Comparison of ENCODE assay signal across 8 cellular contexts in the genomic region with DNA sequence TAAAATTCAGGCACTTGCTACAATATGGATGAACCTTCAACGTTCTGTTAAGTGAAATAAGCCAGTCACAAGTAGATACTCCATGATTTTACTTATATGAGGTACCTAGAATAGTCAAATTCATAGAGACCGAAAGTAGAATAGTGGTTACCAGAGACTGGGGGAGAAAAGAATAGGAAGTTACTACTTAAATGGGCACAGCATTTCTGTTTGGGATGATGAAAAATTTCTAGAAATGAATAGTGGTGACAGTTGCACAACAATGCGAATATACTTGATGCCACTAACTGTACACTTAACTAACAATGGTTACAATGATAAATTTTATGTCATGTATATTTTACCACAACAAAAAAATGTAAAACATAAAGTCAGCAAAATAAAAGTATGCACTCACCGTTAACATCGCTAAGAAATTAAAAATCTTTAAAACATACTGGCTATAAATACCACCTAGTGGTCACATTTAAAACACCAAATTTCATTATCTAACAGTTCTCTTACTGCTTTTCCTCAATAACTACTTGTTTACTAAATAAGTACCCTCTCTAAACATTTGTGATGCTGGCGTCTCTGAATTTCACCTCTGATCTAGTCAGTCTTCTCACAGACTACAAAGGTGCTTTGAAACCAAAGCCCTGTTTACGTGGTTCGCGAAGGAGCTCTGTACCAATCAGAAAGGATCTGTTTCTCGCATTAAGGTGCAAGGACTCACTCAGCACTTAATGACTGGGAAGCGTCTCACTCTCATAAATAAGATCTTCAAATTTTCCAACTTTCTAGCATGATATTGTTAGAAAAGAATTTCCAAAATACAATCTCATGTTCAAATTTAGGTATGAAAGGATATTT. TPM values are rescaled to one million over a fixed set of nuclear protein-coding genes. Genes with fewer than 3 reads are reported as not detected.
A peak's percentile ranks its signal among the peaks of the same experiment; 100 is the strongest.
DNase-seq lines count a peak whose midpoint lies in the region; ATAC-seq, FAIRE-seq and TF ChIP-seq lines count a peak whose summit lies in the region.

No MANE protein-coding gene starts in this region.

- CTCF ChIA-PET in K562 (lab: Yijun Ruan, JAX; ENCODE audit: low intra/inter-chr PET ratio) = interaction anchor here (0.5 kb wide), 1 partner anchor 209 kb away, joined by 4 read pairs; no protein-coding TSS in a partner anchor
- CTCF ChIA-PET in activated naive CD4-positive, alpha-beta T cell treated with anti-CD3 and anti-CD28 coated beads for 36 hours (lab: Charles Lee) = interaction anchor here (0.6 to 3.3 kb wide), 8 partner anchors 11 to 188 kb away, joined by 3 to 21 read pairs (median 4); no protein-coding TSS in a partner anchor

- no peaks in the 10 kb centered on the region for H3K9me3 ChIP-seq in K562 (replicated peaks; ENCODE audit: control insufficient read depth, insufficient read depth, low read depth, low read length)

- H3K9ac ChIP-seq in K562 (ENCODE audit: insufficient read depth in 1 of 2, low read depth in 2 of 2, low read length in 2 of 2) = no peak overlapping the region

- no peaks in the 10 kb centered on the region for H3K9me1 ChIP-seq in K562 (ENCODE audit: control insufficient read depth, insufficient read depth, low read length)

- no peaks in the 10 kb centered on the region for H3K27me3 Mint-ChIP-seq in natural killer cell treated with Interleukin-12 subunit alpha and Interleukin-12 subunit beta and Interleukin-15 and Interleukin-18, amount 100 ng/mL, for 72 hours
- H3K27me3 Mint-ChIP-seq in activated naive CD4-positive, alpha-beta T cell treated with anti-CD3 and anti-CD28 coated beads for 36 hours (ENCODE audit: low read depth) = no peaks in the 10 kb centered on the region

- no peak overlapping the region; the same call in 1 of the 2 replicates for H3K4me2 ChIP-seq in K562 (ENCODE audit: insufficient read depth, low read length)

- H3K79me2 ChIP-seq in K562 (ENCODE audit: control insufficient read depth, insufficient read depth, low read length) = no peaks in the 10 kb centered on the region

- FAIRE-seq in K562 (lab: Jason Lieb, UNC) = no peak

- 56% methylated on average over 11 of the region's 11 CpGs for WGBS in K562 (ENCODE audit: insufficient coverage, low coverage, missing lambda C conversion rate)

- TF ChIP-seq CTCF in K562 (IDR thresholded peaks at IDR 0.05 in 2 of 3, conservative IDR thresholded peaks at IDR 0.05 in 1 of 3; ENCODE audit: insufficient read depth in 2 of 3, low read depth in 1 of 3, low read length in 3 of 3) = peak; percentile 13 to 55 (median 39); a peak in 4 of 6 replicates

- peak; percentile 37 to 70 for TF ChIP-seq RAD21 in K562 (CRISPR knock-in tag; conservative IDR thresholded peaks at IDR 0.05 in 1 of 2, IDR thresholded peaks at IDR 0.05 in 1 of 2)

- ATAC-seq in K562 = no peak; the same call in 2 of the 3 replicates
- peak; percentile 78 to 92 for ATAC-seq in natural killer cell treated with Interleukin-12 subunit alpha and Interleukin-12 subunit beta and Interleukin-15 and Interleukin-18, amount 100 ng/mL, for 72 hours

- H3K4me1 Mint-ChIP-seq in natural killer cell treated with Interleukin-12 subunit alpha and Interleukin-12 subunit beta and Interleukin-15 and Interleukin-18, amount 100 ng/mL, for 72 hours (ENCODE audit: low read depth in 2 of 2) = peaks cover 9 to 20% of the 10 kb centered on the region in 2 donors
- H3K4me1 Mint-ChIP-seq in activated naive CD4-positive, alpha-beta T cell treated with anti-CD3 and anti-CD28 coated beads for 36 hours (ENCODE audit: low read depth) = peaks cover 9% of the 10 kb centered on the region

- TF ChIP-seq EP300 in K562 (IDR thresholded peaks at IDR 0.05; ENCODE audit: low read length) = no peak

- H3K9me3 Mint-ChIP-seq in natural killer cell treated with Interleukin-12 subunit alpha and Interleukin-12 subunit beta and Interleukin-15 and Interleukin-18, amount 100 ng/mL, for 72 hours = no peaks in the 10 kb centered on the region
- no peaks in the 10 kb centered on the region for H3K9me3 Mint-ChIP-seq in activated naive CD4-positive, alpha-beta T cell treated with anti-CD3 and anti-CD28 coated beads for 36 hours

- H3K27me3 ChIP-seq in K562 (ENCODE audit: control insufficient read depth in 2 of 2, insufficient read depth in 2 of 2, low read length in 2 of 2) = no peaks in the 10 kb centered on the region

- H3K27ac Mint-ChIP-seq in natural killer cell treated with Interleukin-12 subunit alpha and Interleukin-12 subunit beta and Interleukin-15 and Interleukin-18, amount 100 ng/mL, for 72 hours = peak overlapping the region; percentile 67 to 78
- H3K27ac Mint-ChIP-seq in activated naive CD4-positive, alpha-beta T cell treated with anti-CD3 and anti-CD28 coated beads for 36 hours = no peak overlapping the region

- H2AFZ ChIP-seq in K562 (ENCODE audit: low read depth, low read length) = peak overlapping the region; percentile 75

- DNase-seq in DMS114 treated with DMSO at 0.1 percent for 48 hours (lab: John Stamatoyannopoulos, UW; ENCODE audit: unreplicated experiment) (peak; percentile 36), KBM-7 (peak; percentile 28), K562 (ENCODE audit: extremely low read depth in 1 of 4, low spot score in 3 of 4) (peak in 3 of 4 experiments; percentile 6 to 22 (median 15)), Ammon's horn (ENCODE audit: low spot score) (no peak), NCI-H187 treated with DMSO at 0.1 percent for 48 hours (lab: John Stamatoyannopoulos, UW) (no peak), C1 segment of cervical spinal cord (lab: John Stamatoyannopoulos, UW) (no peak)
- no peak for DNase-seq in natural killer cell treated with Interleukin-12 subunit alpha and Interleukin-12 subunit beta and Interleukin-15 and Interleukin-18, amount 100 ng/mL, for 72 hours (ENCODE audit: low spot score)
- no peak for DNase-seq in activated naive CD4-positive, alpha-beta T cell treated with anti-CD3 and anti-CD28 coated beads for 36 hours

- TF ChIP-seq POLR2A in K562 (conservative IDR thresholded peaks at IDR 0.05) = no peak

- no peak overlapping the region for H3K27ac ChIP-seq in K562 (ENCODE audit: extremely low read depth, low read depth, low read length)

- H4K20me1 ChIP-seq in K562 (replicated peaks; ENCODE audit: control insufficient read depth, insufficient read depth, low read length) = no peaks in the 10 kb centered on the region

- peaks cover 7% of the 10 kb centered on the region for H3K36me3 Mint-ChIP-seq in natural killer cell treated with Interleukin-12 subunit alpha and Interleukin-12 subunit beta and Interleukin-15 and Interleukin-18, amount 100 ng/mL, for 72 hours
- no peaks in the 10 kb centered on the region for H3K36me3 Mint-ChIP-seq in activated naive CD4-positive, alpha-beta T cell treated with anti-CD3 and anti-CD28 coated beads for 36 hours (ENCODE audit: low read depth)

- intact Hi-C loops in K562 (cut with micrococcal nuclease) = loop anchor here (1.0 to 5.0 kb wide), 2 partner anchors 62 to 188 kb away; no protein-coding TSS in a partner anchor
- intact Hi-C loops in activated naive CD4-positive, alpha-beta T cell treated with anti-CD3 and anti-CD28 coated beads for 36 hours (cut with micrococcal nuclease) = loop anchor here (1.0 kb wide), 1 partner anchor 188 kb away; no protein-coding TSS in a partner anchor

- no peak overlapping the region for H3K4me3 ChIP-seq in K562

- no TSS peak for BruUV-seq in K562 (replicated peaks; lab: Mats Ljungman, UMichigan)

- in situ Hi-C loops in KBM-7 (cut with MboI; ENCODE audit: low pct_unique_long_range_greater_than_20kb, low sequenced_read_pairs) (no loop called here), K562 (cut with MboI) (no loop called here)

- H3K4me3 Mint-ChIP-seq in natural killer cell treated with Interleukin-12 subunit alpha and Interleukin-12 subunit beta and Interleukin-15 and Interleukin-18, amount 100 ng/mL, for 72 hours = peak overlapping the region; percentile 60
- no peak overlapping the region for H3K4me3 Mint-ChIP-seq in activated naive CD4-positive, alpha-beta T cell treated with anti-CD3 and anti-CD28 coated beads for 36 hours

- POLR2A ChIA-PET in K562 (lab: Yijun Ruan, JAX) = interaction anchor here (0.9 to 1.2 kb wide), 2 partner anchors 83 to 158 kb away, joined by 3 read pairs; partner anchors contain the start of gene RAD50

- no peaks in the 10 kb centered on the region for H3K36me3 ChIP-seq in K562 (ENCODE audit: control insufficient read depth, insufficient read depth, low read length)

- no peaks in the 10 kb centered on the region for H3K4me1 ChIP-seq in K562 (replicated peaks in 1 of 2; ENCODE audit: control insufficient read depth in 2 of 2, insufficient read depth in 2 of 2, low read length in 2 of 2)

RNA-seq across cellular contexts. Expression of gene KIF3A, which starts 22.7 kb away (rescaled TPM):
- total RNA-seq in K562 (2011; cell fraction: chromatin; rRNA removed; ENCODE audit: low replicate concordance) = 4.8 and 16.7 TPM in 2 replicates
- total RNA-seq in K562 (2011; cell fraction: nucleolus; rRNA removed) = 1.2 and 3.0 TPM in 2 replicates
- 2.9 and 6.9 TPM in 2 replicates for total RNA-seq in K562 (2011; cell fraction: nucleoplasm; rRNA removed)
- total RNA-seq in K562 (2014; rRNA removed) (2.6 and 4.1 TPM in 2 replicates), K562 (2014; rRNA removed; fragmentation: Illumina TruSeq; extraction: Trizol) (7.2 and 8.3 TPM in 2 replicates), K562 (2015; rRNA removed; fragmentation: Illumina TruSeq; extraction: Trizol) (7.6 and 9.4 TPM in 2 replicates), K562 (2021) (5.1 and 7.1 TPM in 2 replicates)
- polyA plus RNA-seq in K562 (2011; rRNA removed) (3.5 and 5.3 TPM in 2 replicates), K562 (2014; fragmentation: Illumina TruSeq; extraction: Trizol) (4.5 and 6.0 TPM in 2 replicates), K562 (2014; fragmentation: Nextera tagmentation; extraction: Ambion mirVana) (1 to 10 TPM; 1.5 TPM), K562 (2014; rRNA removed) (5.4 and 7.8 TPM in 2 replicates)
- polyA plus RNA-seq in K562 (2011; cell fraction: cytosol; rRNA removed) = 0.97 and 1.3 TPM in 2 replicates
- 2.2 and 2.6 TPM in 2 replicates for polyA plus RNA-seq in K562 (2011; cell fraction: nucleus; rRNA removed)
- polyA plus RNA-seq in K562 (2012) = 1.8 and 3.3 TPM in 2 replicates
- polyA minus RNA-seq in K562 (2011; rRNA and poly(A)+ RNA removed) = 9.3 and 10.6 TPM in 2 replicates
- 1.9 and 4.0 TPM in 2 replicates for polyA minus RNA-seq in K562 (2011; cell fraction: cytosol; rRNA and poly(A)+ RNA removed)
- polyA minus RNA-seq in K562 (2011; cell fraction: nucleus; rRNA and poly(A)+ RNA removed) = 3.6 and 4.4 TPM in 2 replicates
- total RNA-seq in natural killer cell treated with Interleukin-12 subunit alpha and Interleukin-12 subunit beta and Interleukin-15 and Interleukin-18, amount 100 ng/mL, for 72 hours = 10 to 100 TPM; 17.4 to 34.5 TPM
- 1 to 10 TPM; 5.0 to 6.1 TPM for total RNA-seq in activated naive CD4-positive, alpha-beta T cell treated with anti-CD3 and anti-CD28 coated beads for 36 hours

RNA-seq across cellular contexts. Expression of gene CCNI2, which starts 32.5 kb away (rescaled TPM):
- not detected in 2 replicates for total RNA-seq in K562 (2011; cell fraction: chromatin; rRNA removed; ENCODE audit: low replicate concordance)
- total RNA-seq in K562 (2011; cell fraction: nucleolus; rRNA removed) = not detected in 2 replicates
- total RNA-seq in K562 (2011; cell fraction: nucleoplasm; rRNA removed) = 0.23 TPM in 1 of 2 replicates, not detected in the other
- total RNA-seq in K562 (2014; rRNA removed) (0.05 TPM in 1 of 2 replicates, not detected in the other), K562 (2014; rRNA removed; fragmentation: Illumina TruSeq; extraction: Trizol) (not detected in 2 replicates), K562 (2015; rRNA removed; fragmentation: Illumina TruSeq; extraction: Trizol) (not detected in 2 replicates), K562 (2021) (0.18 TPM in 1 of 2 replicates, not detected in the other)
- polyA plus RNA-seq in K562 (2011; rRNA removed) (0.05 and 0.06 TPM in 2 replicates), K562 (2014; fragmentation: Illumina TruSeq; extraction: Trizol) (0.06 TPM in 1 of 2 replicates, not detected in the other), K562 (2014; fragmentation: Nextera tagmentation; extraction: Ambion mirVana) (1 to 10 TPM; 1.6 to 1.7 TPM), K562 (2014; rRNA removed) (not detected in 2 replicates)
- polyA plus RNA-seq in K562 (2011; cell fraction: cytosol; rRNA removed) = 0.06 and 0.13 TPM in 2 replicates
- 0.36 and 1.1 TPM in 2 replicates for polyA plus RNA-seq in K562 (2011; cell fraction: nucleus; rRNA removed)
- 1.4 and 11.1 TPM in 2 replicates for polyA plus RNA-seq in K562 (2012)
- polyA minus RNA-seq in K562 (2011; rRNA and poly(A)+ RNA removed) = not detected in 2 replicates
- polyA minus RNA-seq in K562 (2011; cell fraction: cytosol; rRNA and poly(A)+ RNA removed) = not detected in 2 replicates
- polyA minus RNA-seq in K562 (2011; cell fraction: nucleus; rRNA and poly(A)+ RNA removed) = 0.54 TPM in 1 of 2 replicates, not detected in the other
- total RNA-seq in natural killer cell treated with Interleukin-12 subunit alpha and Interleukin-12 subunit beta and Interleukin-15 and Interleukin-18, amount 100 ng/mL, for 72 hours = 1 to 10 TPM; 1.1 to 3.9 TPM
- total RNA-seq in activated naive CD4-positive, alpha-beta T cell treated with anti-CD3 and anti-CD28 coated beads for 36 hours = 1 to 10 TPM; 1.4 to 2.5 TPM

RNA-seq across cellular contexts. Expression of gene IL4, which starts 40.9 kb away (rescaled TPM):
- total RNA-seq in K562 (2011; cell fraction: chromatin; rRNA removed; ENCODE audit: low replicate concordance) = not detected in 2 replicates
- not detected in 2 replicates for total RNA-seq in K562 (2011; cell fraction: nucleolus; rRNA removed)
- total RNA-seq in K562 (2011; cell fraction: nucleoplasm; rRNA removed) = not detected in 2 replicates
- not detected in 2 replicates for total RNA-seq in K562 (2014; rRNA removed)
- total RNA-seq in K562 (2014; rRNA removed; fragmentation: Illumina TruSeq; extraction: Trizol) = not detected in 2 replicates
- not detected in 2 replicates for total RNA-seq in K562 (2015; rRNA removed; fragmentation: Illumina TruSeq; extraction: Trizol)
- total RNA-seq in K562 (2021) = not detected in 2 replicates
- not detected in 2 replicates for polyA plus RNA-seq in K562 (2011; rRNA removed)
- polyA plus RNA-seq in K562 (2011; cell fraction: cytosol; rRNA removed) = 0.49 TPM in 1 of 2 replicates, not detected in the other
- polyA plus RNA-seq in K562 (2011; cell fraction: nucleus; rRNA removed) = not detected in 2 replicates
- polyA plus RNA-seq in K562 (2012) = not detected in 2 replicates
- polyA plus RNA-seq in K562 (2014; fragmentation: Illumina TruSeq; extraction: Trizol) = not detected in 2 replicates
- under 1 TPM; 0.22 to 0.62 TPM for polyA plus RNA-seq in K562 (2014; fragmentation: Nextera tagmentation; extraction: Ambion mirVana)
- polyA plus RNA-seq in K562 (2014; rRNA removed) = not detected in 2 replicates
- polyA minus RNA-seq in K562 (2011; rRNA and poly(A)+ RNA removed) = not detected in 2 replicates
- polyA minus RNA-seq in K562 (2011; cell fraction: cytosol; rRNA and poly(A)+ RNA removed) = not detected in 2 replicates
- not detected in 2 replicates for polyA minus RNA-seq in K562 (2011; cell fraction: nucleus; rRNA and poly(A)+ RNA removed)
- total RNA-seq in natural killer cell treated with Interleukin-12 subunit alpha and Interleukin-12 subunit beta and Interleukin-15 and Interleukin-18, amount 100 ng/mL, for 72 hours = 1 to 10 TPM in 1 of 2 donors, not detected in 1; 2.6 TPM
- not detected for total RNA-seq in activated naive CD4-positive, alpha-beta T cell treated with anti-CD3 and anti-CD28 coated beads for 36 hours

RNA-seq across cellular contexts. Expression of gene IL13, which starts 56.7 kb away (rescaled TPM):
- total RNA-seq in K562 (2011; cell fraction: chromatin; rRNA removed; ENCODE audit: low replicate concordance) = not detected in 2 replicates
- not detected in 2 replicates for total RNA-seq in K562 (2011; cell fraction: nucleolus; rRNA removed)
- total RNA-seq in K562 (2011; cell fraction: nucleoplasm; rRNA removed) = not detected in 2 replicates
- not detected in 2 replicates for total RNA-seq in K562 (2014; rRNA removed)
- total RNA-seq in K562 (2014; rRNA removed; fragmentation: Illumina TruSeq; extraction: Trizol) = not detected in 2 replicates
- total RNA-seq in K562 (2015; rRNA removed; fragmentation: Illumina TruSeq; extraction: Trizol) = not detected in 2 replicates
- total RNA-seq in K562 (2021) = not detected in 2 replicates
- polyA plus RNA-seq in K562 (2011; rRNA removed) = 0.04 TPM in 1 of 2 replicates, not detected in the other
- polyA plus RNA-seq in K562 (2011; cell fraction: cytosol; rRNA removed) = not detected in 2 replicates
- not detected in 2 replicates for polyA plus RNA-seq in K562 (2011; cell fraction: nucleus; rRNA removed)
- 0.10 TPM in 1 of 2 replicates, not detected in the other for polyA plus RNA-seq in K562 (2012)
- polyA plus RNA-seq in K562 (2014; fragmentation: Illumina TruSeq; extraction: Trizol) = not detected in 2 replicates
- not detected for polyA plus RNA-seq in K562 (2014; fragmentation: Nextera tagmentation; extraction: Ambion mirVana)
- not detected in 2 replicates for polyA plus RNA-seq in K562 (2014; rRNA removed)
- polyA minus RNA-seq in K562 (2011; rRNA and poly(A)+ RNA removed) = not detected in 2 replicates
- polyA minus RNA-seq in K562 (2011; cell fraction: cytosol; rRNA and poly(A)+ RNA removed) = not detected in 2 replicates
- polyA minus RNA-seq in K562 (2011; cell fraction: nucleus; rRNA and poly(A)+ RNA removed) = not detected in 2 replicates
- total RNA-seq in natural killer cell treated with Interleukin-12 subunit alpha and Interleukin-12 subunit beta and Interleukin-15 and Interleukin-18, amount 100 ng/mL, for 72 hours = 10 to 100 TPM in 1 of 2 donors, 1 to 10 TPM in 1; 8.4 to 19.6 TPM
- total RNA-seq in activated naive CD4-positive, alpha-beta T cell treated with anti-CD3 and anti-CD28 coated beads for 36 hours = under 1 TPM; 0.24 to 0.49 TPM

Comparison
In these comparisons a context has a peak if more than half of its experiments do, and no peak if none do; other contexts are left out.
1. DNase-seq: peak in DMS114 treated with DMSO at 0.1 percent for 48 hours (single experiment), KBM-7 (single experiment) and K562 (3 of 4); none in natural killer cell treated with Interleukin-12 subunit alpha and Interleukin-12 subunit beta and Interleukin-15 and Interleukin-18, amount 100 ng/mL, for 72 hours (single experiment), activated naive CD4-positive, alpha-beta T cell treated with anti-CD3 and anti-CD28 coated beads for 36 hours (single experiment), Ammon's horn (single experiment), NCI-H187 treated with DMSO at 0.1 percent for 48 hours (single experiment) and C1 segment of cervical spinal cord (0 of 14).